9 cellular contexts compared by ENCODE assay signal in the genomic region with DNA sequence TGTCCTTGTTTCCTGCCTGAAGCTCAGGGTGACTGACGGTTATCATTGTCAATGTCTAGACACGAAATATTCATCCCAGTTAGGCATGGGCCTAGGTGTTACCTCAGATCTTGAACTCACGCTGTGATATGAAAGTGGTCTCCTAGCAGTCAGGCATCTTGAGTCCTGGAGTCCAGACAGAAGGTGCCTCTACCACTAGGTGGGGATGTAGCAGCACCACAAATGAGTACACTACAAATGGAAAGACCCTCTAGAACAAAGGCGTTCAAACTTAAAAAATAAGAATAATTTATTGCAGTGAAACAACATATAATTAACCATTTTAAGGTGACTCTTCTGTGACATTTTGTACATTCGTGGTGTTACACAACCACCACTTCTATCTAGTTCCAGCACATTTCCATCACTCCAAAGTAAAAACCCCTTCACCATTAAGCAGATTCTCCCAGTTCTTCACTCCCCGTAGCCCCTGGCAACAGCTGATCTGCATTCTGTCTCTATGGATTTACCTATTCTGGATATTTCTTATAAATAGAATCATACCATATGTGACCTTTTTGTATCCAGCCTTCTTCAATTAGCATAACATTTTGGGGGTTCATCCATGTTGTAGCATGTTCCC. TPM values are rescaled to one million over a fixed set of nuclear protein-coding genes. Genes with fewer than 3 reads are reported as not detected.
DNase-seq lines count a peak whose midpoint lies in the region; ATAC-seq and TF ChIP-seq lines count a peak whose summit lies in the region.
"Had no signal": no experiment of that assay in that cellular context is flagged by ENCODE, and none has a peak within 500 bp of the region (broad histone marks: within the 10 kb centered on the region; RNA-seq: fewer than 3 reads in every experiment).

No MANE protein-coding gene starts in this region.

- POLR2A ChIA-PET in OCI-LY7 (lab: Charles Lee): interaction anchor here (0.7 kb wide), 1 partner anchor 788 kb away, joined by 4 read pairs; no protein-coding TSS in a partner anchor

- no peaks in the 10 kb centered on the region for H3K9me3 Mint-ChIP-seq in CD14-positive monocyte
- no peaks in the 10 kb centered on the region for H3K9me3 Mint-ChIP-seq in chondrocyte (ENCODE audit: low read depth)
- H3K9me3 Mint-ChIP-seq: T-helper 1 cell treated with Interleukin-12 subunit alpha and Interleukin-12 subunit beta and Interleukin-4 antibody, amounts not matched to agents 30 μg/mL and 1 μg/mL, for 36 hours had no signal

- no peak for TF ChIP-seq POLR2A in GM18505 (IDR thresholded peaks at IDR 0.05; ENCODE audit: borderline replicate concordance, extremely low read depth, insufficient read depth, insufficient read length)
- no peak for TF ChIP-seq POLR2A in transverse colon (IDR thresholded peaks at IDR 0.05)

- CTCF ChIA-PET in OCI-LY7 (lab: Charles Lee; ENCODE audit: unreplicated experiment): no interaction called here

- no peak overlapping the region for H3K4me3 ChIP-seq in OCI-LY7 (ENCODE audit: low read depth, low read length, poor library complexity, severe bottlenecking)
- H3K4me3 ChIP-seq in transverse colon: no peak overlapping the region

- H3K36me3 Mint-ChIP-seq in CD14-positive monocyte (peaks cover 0 to 13% of the 10 kb centered on the region in 2 donors), chondrocyte (ENCODE audit: low read depth) (no peaks in the 10 kb centered on the region)

- H3K4me2 ChIP-seq in OCI-LY7 (ENCODE audit: low read length): no peak overlapping the region

- H3K4me3 Mint-ChIP-seq in CD14-positive monocyte (no peak overlapping the region), chondrocyte (ENCODE audit: unreplicated experiment) (no peak overlapping the region)
- H3K4me3 Mint-ChIP-seq: T-helper 1 cell treated with Interleukin-12 subunit alpha and Interleukin-12 subunit beta and Interleukin-4 antibody, amounts not matched to agents 30 μg/mL and 1 μg/mL, for 36 hours had no signal

- H3K27me3 ChIP-seq in transverse colon: no peaks in the 10 kb centered on the region

- no peaks in the 10 kb centered on the region for H3K9me2 ChIP-seq in OCI-LY7 (ENCODE audit: insufficient read depth, low read length)

- H3K4me1 Mint-ChIP-seq in CD14-positive monocyte (peaks cover 15% of the 10 kb centered on the region), chondrocyte (ENCODE audit: low read depth) (peaks cover 21% of the 10 kb centered on the region)

- no peaks in the 10 kb centered on the region for H3K27me3 Mint-ChIP-seq in CD14-positive monocyte (ENCODE audit: low read depth in 3 of 3)
- H3K27me3 Mint-ChIP-seq in chondrocyte (ENCODE audit: low read depth): no peaks in the 10 kb centered on the region

- TF ChIP-seq CTCF in CD14-positive monocyte (IDR thresholded peaks at IDR 0.05) (peak; percentile 61), OCI-LY7 (conservative IDR thresholded peaks at IDR 0.05; ENCODE audit: low read length) (peak; percentile 88), chondrocyte (IDR thresholded peaks at IDR 0.05) (peak; percentile 90), transverse colon (IDR thresholded peaks at IDR 0.05) (peak; percentile 52 to 67 (median 62))

- peak overlapping the region in 3 of 7 donors; percentile 34 to 68 (median 40) for H3K27ac Mint-ChIP-seq in CD14-positive monocyte
- no peak overlapping the region for H3K27ac Mint-ChIP-seq in chondrocyte (ENCODE audit: unreplicated experiment)
- H3K27ac Mint-ChIP-seq: T-helper 1 cell treated with Interleukin-12 subunit alpha and Interleukin-12 subunit beta and Interleukin-4 antibody, amounts not matched to agents 30 μg/mL and 1 μg/mL, for 36 hours had no signal

- ATAC-seq in GM18505 (IDR thresholded peaks at IDR 0.05; ENCODE audit: unreplicated experiment) (peak; percentile 67), HG03354 (IDR thresholded peaks at IDR 0.05; ENCODE audit: poor library complexity, severe bottlenecking, unreplicated experiment) (peak; percentile 71)

- H4K20me1 ChIP-seq in OCI-LY7 (ENCODE audit: insufficient read depth, low read length): no peaks in the 10 kb centered on the region

- in situ Hi-C loops in transverse colon (cut with MboI; ENCODE audit: low pct_ligation_motif_present in 1 of 4, low pct_unique_long_range_greater_than_20kb in 1 of 4, low sequenced_read_pairs in 3 of 4): loop anchor here in 3 of 4 donors (10.0 to 25.0 kb wide), 2 partner anchors 285 to 293 kb away; a partner anchor contains a TSS

- intact Hi-C loops in CD14-positive monocyte (cut with micrococcal nuclease) (no loop called here), OCI-LY7 (cut with micrococcal nuclease; ENCODE audit: unreplicated experiment) (loop anchor here (1.0 to 5.0 kb wide), 3 partner anchors 291 to 561 kb away; no protein-coding TSS in a partner anchor), transverse colon (cut with DNase I; ENCODE audit: low total_unique reads) (loop anchor here (10.0 kb wide), 1 partner anchor 145 kb away; no protein-coding TSS in a partner anchor)

- H3K36me3 ChIP-seq in OCI-LY7 (ENCODE audit: insufficient read depth, low read length): no peaks in the 10 kb centered on the region
- no peaks in the 10 kb centered on the region for H3K36me3 ChIP-seq in transverse colon

- H3K79me2 ChIP-seq in OCI-LY7 (ENCODE audit: insufficient read depth, low read depth, low read length): no peaks in the 10 kb centered on the region

- DNase-seq in CD14-positive monocyte (ENCODE audit: low spot score) (no peak), OCI-LY7 (ENCODE audit: low spot score) (peak; percentile 58), chondrocyte (ENCODE audit: low spot score) (no peak), left kidney (ENCODE audit: low read depth, low spot score) (peak; percentile 91), transverse colon (peak; percentile 25), DMS153 treated with DMSO at 0.1 percent for 48 hours (lab: John Stamatoyannopoulos, UW; ENCODE audit: unreplicated experiment) (no peak)

- H3K4me1 ChIP-seq in OCI-LY7 (ENCODE audit: insufficient read depth, low read length, poor library complexity, severe bottlenecking): no peaks in the 10 kb centered on the region
- H3K4me1 ChIP-seq in transverse colon: no peaks in the 10 kb centered on the region

- TF ChIP-seq EP300 in transverse colon (IDR thresholded peaks at IDR 0.05; ENCODE audit: low read depth): no peak

- 24 to 28% methylated on average over 6 of the region's 6 CpGs for WGBS in transverse colon (ENCODE audit: low coverage in 1 of 2), 2 donors

- BruUV-seq in OCI-LY7 (replicated peaks; lab: Mats Ljungman, UMichigan): no TSS peak

- H3K9me3 ChIP-seq in OCI-LY7 (ENCODE audit: low read length) (no peaks in the 10 kb centered on the region), transverse colon (no peaks in the 10 kb centered on the region)

- no peak overlapping the region for H2AFZ ChIP-seq in OCI-LY7 (ENCODE audit: low read length)

- H3K27ac ChIP-seq in OCI-LY7 (ENCODE audit: low read depth, low read length, poor library complexity, severe bottlenecking) (no peak overlapping the region), transverse colon (no peak overlapping the region)

RNA-seq across cellular contexts. Expression of a gene that starts 11.9 kb away (rescaled TPM):
- 1 to 10 TPM; 3.9 to 5.0 TPM for polyA plus RNA-seq in CD14-positive monocyte
- total RNA-seq in OCI-LY7 (2014; rRNA removed; shearing (Covaris generic)): 3.0 and 7.1 TPM in 2 replicates
- total RNA-seq in OCI-LY7 (2022): 6.2 and 7.0 TPM in 2 replicates
- 35.4 to 42.2 TPM (median 38.8 TPM) in 3 replicates for total RNA-seq in chondrocyte
- total RNA-seq in transverse colon: 10 to 100 TPM in 2 of 4 donors, 1 to 10 TPM in 2; 6.7 to 42.6 (median 12.4) TPM

Comparison
In these comparisons a context has a peak if more than half of its experiments do, and no peak if none do; other contexts are left out.
1. DNase-seq: peak in OCI-LY7 (single experiment), left kidney (single experiment) and transverse colon (single experiment); none in CD14-positive monocyte (single experiment), chondrocyte (single experiment) and DMS153 treated with DMSO at 0.1 percent for 48 hours (single experiment).
2. intact Hi-C loops: an anchor here in OCI-LY7 (1.0 to 5.0 kb wide) and transverse colon (10.0 kb wide); none called in CD14-positive monocyte.
3. Peak in every context shown above with its lines, with median percentiles within 50 percentile points of each other: CTCF ChIP-seq.